In the genomic region with DNA sequence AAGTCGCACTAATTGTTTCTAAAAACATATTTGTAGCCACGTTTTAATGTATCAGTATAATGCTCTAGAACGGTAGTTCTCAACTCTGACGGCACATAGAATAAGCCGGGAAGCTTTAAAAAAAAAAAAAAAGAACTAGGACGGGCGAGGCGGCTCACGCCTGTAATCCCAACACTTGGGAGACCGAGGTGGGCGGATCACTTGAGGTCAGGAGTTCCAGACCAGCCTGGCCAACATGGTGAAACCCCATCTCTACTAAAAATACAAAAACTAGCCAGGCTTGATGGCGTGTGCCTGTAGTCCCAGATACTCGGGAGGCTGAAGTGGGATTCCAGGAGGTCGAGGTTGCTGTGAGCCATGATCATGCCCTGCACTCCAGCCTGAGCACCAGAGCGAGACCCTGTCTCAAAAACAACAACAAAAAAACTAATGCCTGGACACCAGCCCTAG, we compare ENCODE assay signal across 8 cellular contexts. TPM values are rescaled to one million over a fixed set of nuclear protein-coding genes. Genes with fewer than 3 reads are reported as not detected.
A peak's percentile ranks its signal among the peaks of the same experiment; 100 is the strongest.
DNase-seq lines count a peak whose midpoint lies in the region; TF ChIP-seq lines count a peak whose summit lies in the region.

No MANE protein-coding gene starts in this region.

- intact Hi-C loops in adrenal gland (cut with DNase I): no loop called here

- H3K9me3 ChIP-seq in adrenal gland (replicated peaks in 1 of 3) (no peaks in the 10 kb centered on the region), subcutaneous abdominal adipose tissue (ENCODE audit: control insufficient read depth in 5 of 5, low read length in 5 of 5) (no peaks in the 10 kb centered on the region)

- H3K4me1 ChIP-seq in adrenal gland (replicated peaks in 1 of 2) (peaks cover 0 to 21% of the 10 kb centered on the region in 2 donors), subcutaneous abdominal adipose tissue (ENCODE audit: control insufficient read depth in 5 of 5, insufficient read depth in 5 of 5, low read length in 5 of 5) (peaks cover 3 to 38% (median 31%) of the 10 kb centered on the region in 5 donors)

- H3K27me3 ChIP-seq in adrenal gland: no peaks in the 10 kb centered on the region
- no peaks in the 10 kb centered on the region for H3K27me3 ChIP-seq in layer of hippocampus (ENCODE audit: control insufficient read depth, insufficient read depth, low read length)
- no peaks in the 10 kb centered on the region for H3K27me3 ChIP-seq in subcutaneous abdominal adipose tissue (ENCODE audit: control insufficient read depth in 5 of 5, insufficient read depth in 4 of 5, low read length in 5 of 5)

- H3K27ac ChIP-seq in adrenal gland: peak overlapping the region in 4 of 5 donors; percentile 55 to 88 (median 72)
- peak overlapping the region; percentile 87 for H3K27ac ChIP-seq in layer of hippocampus (ENCODE audit: low read depth, low read length)
- H3K27ac ChIP-seq in subcutaneous abdominal adipose tissue (ENCODE audit: low read depth, low read length): peak overlapping the region; percentile 91

- TF ChIP-seq CTCF in adrenal gland (IDR thresholded peaks at IDR 0.05): no peak

- no peaks in the 10 kb centered on the region for H3K36me3 ChIP-seq in adrenal gland (replicated peaks in 1 of 2)
- no peaks in the 10 kb centered on the region for H3K36me3 ChIP-seq in subcutaneous abdominal adipose tissue (ENCODE audit: control insufficient read depth in 5 of 5, insufficient read depth in 5 of 5, low read length in 5 of 5)

- 45 to 64% (median 54%) methylated on average over 15 of the region's 15 CpGs for WGBS in adrenal gland, 4 donors

- peak overlapping the region in 2 of 4 donors; percentile 66 to 91 for H3K4me3 ChIP-seq in adrenal gland
- peak overlapping the region; percentile 80 to 98 (median 82) for H3K4me3 ChIP-seq in subcutaneous abdominal adipose tissue (ENCODE audit: low read depth in 1 of 5, low read length in 5 of 5)

- TF ChIP-seq POLR2A in adrenal gland (IDR thresholded peaks at IDR 0.05): no peak

- peak overlapping the region; percentile 89 to 98 (median 96) for H3K9ac ChIP-seq in subcutaneous abdominal adipose tissue (ENCODE audit: low read length in 5 of 5)

- DNase-seq in NCI-H146 (lab: John Stamatoyannopoulos, UW) (peak; percentile 47), NCI-H146 treated with DMSO at 0.1 percent for 48 hours (lab: John Stamatoyannopoulos, UW; ENCODE audit: unreplicated experiment) (no peak), adrenal gland (no peak), NCI-H187 (lab: John Stamatoyannopoulos, UW) (no peak), NCI-H1417 (lab: John Stamatoyannopoulos, UW) (no peak), NOMO-1 treated with dmso at 0.1 percent for 144 hours (lab: John Stamatoyannopoulos, UW; ENCODE audit: unreplicated experiment) (no peak)

RNA-seq across cellular contexts. Expression of gene MON1A, which starts 0.7 kb away (rescaled TPM):
- 10 to 100 TPM; 11.5 to 21.1 (median 14.3) TPM for total RNA-seq in adrenal gland
- 10 to 100 TPM; 10.6 to 14.2 (median 12.9) TPM for polyA plus RNA-seq in adrenal gland

RNA-seq across cellular contexts. Expression of gene RBM6, which starts 9.7 kb away (rescaled TPM):
- total RNA-seq in adrenal gland: 100 to 1,000 TPM in 2 of 8 donors, 10 to 100 TPM in 6; 34.8 to 105 (median 67.6) TPM
- polyA plus RNA-seq in adrenal gland: 100 to 1,000 TPM in 2 of 3 donors, 10 to 100 TPM in 1; 54.6 to 700 (median 224) TPM

RNA-seq across cellular contexts. Expression of gene MST1R, which starts 26.6 kb away (rescaled TPM):
- 1 to 10 TPM in 1 of 8 donors, under 1 TPM in 6, not detected in 1; 0.40 to 1.2 (median 0.65) TPM for total RNA-seq in adrenal gland
- 1 to 10 TPM in 2 of 3 donors, under 1 TPM in 1; 0.18 to 2.5 (median 2.0) TPM for polyA plus RNA-seq in adrenal gland
